8 cellular contexts compared by ENCODE assay signal in the genomic region with DNA sequence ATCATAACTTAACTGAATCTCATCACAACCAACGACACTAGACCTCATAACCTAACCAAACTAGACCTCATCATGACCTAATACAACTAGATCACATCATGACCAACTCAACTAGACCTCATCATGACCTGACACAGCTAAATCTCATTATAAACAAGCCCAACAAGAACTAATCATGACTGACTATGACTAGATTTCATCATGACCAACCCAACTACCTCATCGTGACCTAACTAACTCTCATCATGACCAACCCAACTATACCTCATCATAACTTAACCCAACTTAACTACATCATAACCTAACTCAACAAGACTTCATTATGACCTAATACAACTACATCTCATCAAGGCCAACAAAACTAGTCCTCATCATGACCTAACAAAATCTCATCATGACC.
"Had no signal": no experiment of that assay in that cellular context is flagged by ENCODE, and none has a peak within 500 bp of the region (broad histone marks: within the 10 kb centered on the region; RNA-seq: fewer than 3 reads in every experiment).

No MANE protein-coding gene starts in this region.

- H3K27ac ChIP-seq: HL-60, KMS-11 had no signal

- H3K9me3 Mint-ChIP-seq: GM23338, HFFc6 had no signal

- H3K4me3 Mint-ChIP-seq: GM23338, HFFc6 had no signal

- H2AFZ ChIP-seq: GM23338 had no signal

- H3K4me3 ChIP-seq: GM23338 had no signal

- H3K4me2 ChIP-seq: GM23338, KMS-11 had no signal

- H3K9ac ChIP-seq: KMS-11 had no signal

- H3K27ac Mint-ChIP-seq: GM23338, HFFc6 had no signal

- DNase-seq: H7, HCEC 1CT, HFFc6, IMR-90, KBM-7 had no signal

- ATAC-seq: GM23338 had no signal
